ENCODE assay signal across 31 cellular contexts in genomic region chr12:108116254-108116653, GRCh38. TPM values are rescaled to one million over a fixed set of nuclear protein-coding genes. Genes with fewer than 3 reads are reported as not detected.
"Had no signal": no experiment of that assay in that cellular context is flagged by ENCODE, and none has a peak within 500 bp of the region (broad histone marks: within the 10 kb centered on the region; RNA-seq: fewer than 3 reads in every experiment).

No MANE protein-coding gene starts in this region.

- H3K36me3 ChIP-seq: brain microvascular endothelial cell, ovary, prostate gland, tibial artery, upper lobe of right lung had no signal

- H3K9me3 ChIP-seq: ovary, prostate gland, tibial artery, upper lobe of right lung had no signal

- H3K4me1 Mint-ChIP-seq: activated naive CD4-positive, alpha-beta T cell treated with anti-CD3 and anti-CD28 coated beads, Interleukin-2, amount 10 ng/mL, durations not matched to agents 7 days and 5 days; activated naive CD8-positive, alpha-beta T cell treated with anti-CD3 and anti-CD28 coated beads, Interleukin-2, amount 10 ng/mL, durations not matched to agents 7 days and 5 days; stimulated activated naive CD8-positive, alpha-beta T cell treated with anti-CD3 and anti-CD28 coated beads, Interleukin-15, amount 100 ng/mL, for 72 hours had no signal

- H3K36me3 Mint-ChIP-seq: activated naive CD4-positive, alpha-beta T cell treated with anti-CD3 and anti-CD28 coated beads, Interleukin-2, amount 10 ng/mL, durations not matched to agents 7 days and 5 days; activated naive CD8-positive, alpha-beta T cell treated with anti-CD3 and anti-CD28 coated beads, Interleukin-2, amount 10 ng/mL, durations not matched to agents 7 days and 5 days; immature natural killer cell; natural killer cell treated with Interleukin-12 subunit alpha and Interleukin-12 subunit beta and Interleukin-15 and Interleukin-18, amount 100 ng/mL, for 72 hours; stimulated activated effector memory CD8-positive, alpha-beta T cell treated with anti-CD3 and anti-CD28 coated beads, Interleukin-12 subunit alpha, Interleukin-12 subunit beta, amount 100 ng/mL, for 72 hours had no signal

- H3K27ac Mint-ChIP-seq: activated CD4-positive, alpha-beta memory T cell treated with anti-CD3 and anti-CD28 coated beads, Interleukin-2, amount 10 ng/mL, durations not matched to agents 7 days and 5 days; activated CD4-positive, alpha-beta T cell treated with anti-CD3 and anti-CD28 coated beads, Interleukin-2, amount 10 ng/mL, durations not matched to agents 7 days and 5 days; activated naive CD4-positive, alpha-beta T cell treated with anti-CD3 and anti-CD28 coated beads, Interleukin-2, amount 10 ng/mL, durations not matched to agents 7 days and 5 days; activated naive CD8-positive, alpha-beta T cell treated with anti-CD3 and anti-CD28 coated beads, Interleukin-2, amount 10 ng/mL, durations not matched to agents 7 days and 5 days; activated T-cell treated with anti-CD3 and anti-CD28 coated beads, Interleukin-2, amount 50 U/mL, for 24 hours; effector memory CD8-positive, alpha-beta T cell; immature natural killer cell; natural killer cell treated with Interleukin-12 subunit alpha and Interleukin-12 subunit beta and Interleukin-15 and Interleukin-18, amount 100 ng/mL, for 72 hours; stimulated activated effector memory CD8-positive, alpha-beta T cell treated with anti-CD3 and anti-CD28 coated beads, Interleukin-12 subunit alpha, Interleukin-12 subunit beta, amount 100 ng/mL, for 72 hours; stimulated activated naive CD8-positive, alpha-beta T cell treated with anti-CD3 and anti-CD28 coated beads, Interleukin-15, amount 100 ng/mL, for 72 hours; T-helper 2 cell treated with Interferon-gamma antibody and Interleukin-4, amounts not matched to agents 5 μg/mL and 100 μg/mL, for 36 hours had no signal

- DNase-seq: activated CD4-positive, alpha-beta memory T cell treated with anti-CD3 and anti-CD28 coated beads, Interleukin-2, amount 10 ng/mL, durations not matched to agents 7 days and 5 days; activated CD4-positive, alpha-beta T cell treated with anti-CD3 and anti-CD28 coated beads, Interleukin-2, amount 10 ng/mL, durations not matched to agents 7 days and 5 days; activated CD4-positive, CD25-positive, alpha-beta regulatory T cell treated with anti-CD3 and anti-CD28 coated beads, Interleukin-2, amount 50 U/mL, for 72 hours; activated CD8-positive, alpha-beta memory T cell treated with anti-CD3 and anti-CD28 coated beads, Interleukin-2, amount 50 U/mL, for 48 hours; activated gamma-delta T cell; activated naive CD4-positive, alpha-beta T cell treated with anti-CD3 and anti-CD28 coated beads, Interleukin-2, amount 10 ng/mL, durations not matched to agents 7 days and 5 days; activated naive CD8-positive, alpha-beta T cell treated with anti-CD3 and anti-CD28 coated beads, Interleukin-2, amount 10 ng/mL, durations not matched to agents 7 days and 5 days; activated T-cell treated with anti-CD3 and anti-CD28 coated beads, Interleukin-2, amount 50 U/mL, for 24 hours; brain microvascular endothelial cell; dorsolateral prefrontal cortex; effector memory CD8-positive, alpha-beta T cell; head of caudate nucleus; hippocampal formation; immature natural killer cell; kidney; ovary; stimulated activated CD4-positive, alpha-beta T cell treated with anti-CD3 and anti-CD28 coated beads, Interleukin-12 subunit alpha, Interleukin-12 subunit beta, amount 100 ng/mL, for 4 hours; stimulated activated CD4-positive, alpha-beta T cell treated with anti-CD3 and anti-CD28 coated beads, Interleukin-4, amount 100 ng/mL, for 1 hour; stimulated activated naive CD8-positive, alpha-beta T cell treated with anti-CD3 and anti-CD28 coated beads, Interleukin-15, amount 100 ng/mL, for 72 hours; T-helper 1 cell; tibial artery; upper lobe of right lung had no signal

- H3K27me3 ChIP-seq: brain microvascular endothelial cell, ovary, tibial artery had no signal

- H3K4me3 Mint-ChIP-seq: activated CD4-positive, alpha-beta memory T cell treated with anti-CD3 and anti-CD28 coated beads, Interleukin-2, amount 10 ng/mL, durations not matched to agents 7 days and 5 days; activated CD4-positive, alpha-beta T cell treated with anti-CD3 and anti-CD28 coated beads, Interleukin-2, amount 10 ng/mL, durations not matched to agents 7 days and 5 days; activated naive CD4-positive, alpha-beta T cell treated with anti-CD3 and anti-CD28 coated beads, Interleukin-2, amount 10 ng/mL, durations not matched to agents 7 days and 5 days; activated naive CD8-positive, alpha-beta T cell treated with anti-CD3 and anti-CD28 coated beads, Interleukin-2, amount 10 ng/mL, durations not matched to agents 7 days and 5 days; activated T-cell treated with anti-CD3 and anti-CD28 coated beads, Interleukin-2, amount 50 U/mL, for 24 hours; effector memory CD8-positive, alpha-beta T cell; immature natural killer cell; natural killer cell treated with Interleukin-12 subunit alpha and Interleukin-12 subunit beta and Interleukin-15 and Interleukin-18, amount 100 ng/mL, for 72 hours; stimulated activated effector memory CD8-positive, alpha-beta T cell treated with anti-CD3 and anti-CD28 coated beads, Interleukin-12 subunit alpha, Interleukin-12 subunit beta, amount 100 ng/mL, for 72 hours; stimulated activated naive CD8-positive, alpha-beta T cell treated with anti-CD3 and anti-CD28 coated beads, Interleukin-15, amount 100 ng/mL, for 72 hours; T-helper 2 cell treated with Interferon-gamma antibody and Interleukin-4, amounts not matched to agents 5 μg/mL and 100 μg/mL, for 36 hours had no signal

- ATAC-seq: effector memory CD8-positive, alpha-beta T cell; natural killer cell treated with Interleukin-12 subunit alpha and Interleukin-12 subunit beta and Interleukin-15 and Interleukin-18, amount 100 ng/mL, for 72 hours; stimulated activated effector memory CD8-positive, alpha-beta T cell treated with anti-CD3 and anti-CD28 coated beads, Interleukin-12 subunit alpha, Interleukin-12 subunit beta, amount 100 ng/mL, for 72 hours; stimulated activated naive CD8-positive, alpha-beta T cell treated with anti-CD3 and anti-CD28 coated beads, Interleukin-15, amount 100 ng/mL, for 72 hours; upper lobe of right lung had no signal

- H3K4me1 ChIP-seq: prostate gland, upper lobe of right lung had no signal

- H3K9me3 Mint-ChIP-seq: activated CD4-positive, alpha-beta memory T cell treated with anti-CD3 and anti-CD28 coated beads, Interleukin-2, amount 10 ng/mL, durations not matched to agents 7 days and 5 days; activated CD4-positive, alpha-beta T cell treated with anti-CD3 and anti-CD28 coated beads, Interleukin-2, amount 10 ng/mL, durations not matched to agents 7 days and 5 days; activated T-cell treated with anti-CD3 and anti-CD28 coated beads, Interleukin-2, amount 50 U/mL, for 24 hours; effector memory CD8-positive, alpha-beta T cell; immature natural killer cell; natural killer cell treated with Interleukin-12 subunit alpha and Interleukin-12 subunit beta and Interleukin-15 and Interleukin-18, amount 100 ng/mL, for 72 hours; T-helper 2 cell treated with Interferon-gamma antibody and Interleukin-4, amounts not matched to agents 5 μg/mL and 100 μg/mL, for 36 hours had no signal

- H3K4me3 ChIP-seq: coronary artery, dorsolateral prefrontal cortex, ovary, prostate gland, skin epidermis, tibial artery, upper lobe of right lung had no signal

- H3K27ac ChIP-seq: brain microvascular endothelial cell, dorsolateral prefrontal cortex, ovary, prostate gland, tibial artery, upper lobe of right lung, VCaP had no signal

RNA-seq across cellular contexts. Expression of gene WSCD2, which starts 12.8 kb away (rescaled TPM):
- total RNA-seq: activated CD4-positive, alpha-beta memory T cell treated with anti-CD3 and anti-CD28 coated beads, Interleukin-2, amount 10 ng/mL, durations not matched to agents 7 days and 5 days; activated CD4-positive, alpha-beta T cell treated with anti-CD3 and anti-CD28 coated beads, Interleukin-2, amount 10 ng/mL, durations not matched to agents 7 days and 5 days; activated naive CD8-positive, alpha-beta T cell treated with anti-CD3 and anti-CD28 coated beads, Interleukin-2, amount 10 ng/mL, durations not matched to agents 7 days and 5 days; fibroblast of lung; fibroblast of villous mesenchyme; natural killer cell treated with Interleukin-12 subunit alpha and Interleukin-12 subunit beta and Interleukin-15 and Interleukin-18, amount 100 ng/mL, for 72 hours had no signal
